In the genomic region with DNA sequence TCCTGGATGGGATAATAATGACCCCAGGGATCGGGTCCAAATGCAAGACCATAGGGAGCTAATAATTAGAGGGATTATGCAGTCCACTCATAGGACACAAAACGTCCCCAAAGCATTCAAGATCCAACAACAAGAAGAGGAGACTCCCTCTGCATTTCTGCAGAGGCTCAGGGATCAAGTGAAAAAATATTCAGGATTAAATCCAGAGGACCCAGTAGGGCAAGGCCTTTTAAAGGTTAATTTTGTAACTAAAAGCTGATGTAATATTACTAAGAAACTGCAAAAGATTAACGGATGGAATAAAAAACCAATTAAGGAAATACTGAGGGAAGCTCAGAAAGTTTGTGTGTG, we compare ENCODE assay signal across 8 cellular contexts. TPM values are rescaled to one million over a fixed set of nuclear protein-coding genes. Genes with fewer than 3 reads are reported as not detected.
DNase-seq lines count a peak whose midpoint lies in the region; ATAC-seq and TF ChIP-seq lines count a peak whose summit lies in the region.

No MANE protein-coding gene starts in this region.

- no peaks in the 10 kb centered on the region for H3K9me3 ChIP-seq in right lobe of liver
- no peaks in the 10 kb centered on the region for H3K9me3 ChIP-seq in thyroid gland

- no peak for TF ChIP-seq CTCF in right lobe of liver (IDR thresholded peaks at IDR 0.05)
- no peak for TF ChIP-seq CTCF in thyroid gland (IDR thresholded peaks at IDR 0.05)

- peaks cover 2% of the 10 kb centered on the region for H3K36me3 Mint-ChIP-seq in activated CD8-positive, alpha-beta memory T cell treated with anti-CD3 and anti-CD28 coated beads, Interleukin-2, amount 10 ng/mL, durations not matched to agents 7 days and 5 days
- no peaks in the 10 kb centered on the region for H3K36me3 Mint-ChIP-seq in activated naive CD8-positive, alpha-beta T cell treated with anti-CD3 and anti-CD28 coated beads, Interleukin-2, amount 10 ng/mL, durations not matched to agents 7 days and 5 days

- DNase-seq in activated CD8-positive, alpha-beta memory T cell treated with anti-CD3 and anti-CD28 coated beads, Interleukin-2, amount 10 ng/mL, durations not matched to agents 7 days and 5 days = no peak
- DNase-seq in activated CD8-positive, alpha-beta memory T cell treated with anti-CD3 and anti-CD28 coated beads, Interleukin-2, amount 50 U/mL, for 48 hours = no peak
- DNase-seq in activated naive CD8-positive, alpha-beta T cell treated with anti-CD3 and anti-CD28 coated beads, Interleukin-2, amount 10 ng/mL, durations not matched to agents 7 days and 5 days = no peak
- DNase-seq in right lobe of liver = no peak
- no peak for DNase-seq in thyroid gland
- no peak for DNase-seq in cerebellum (ENCODE audit: low spot score)
- no peak for DNase-seq in islet precursor cell
- DNase-seq in activated CD4-positive, alpha-beta T cell treated with anti-CD3 and anti-CD28 coated beads, Interleukin-2, amount 50 U/mL, for 48 hours = no peak

- ATAC-seq in activated CD8-positive, alpha-beta memory T cell treated with anti-CD3 and anti-CD28 coated beads, Interleukin-2, amount 10 ng/mL, durations not matched to agents 7 days and 5 days = no peak
- ATAC-seq in activated naive CD8-positive, alpha-beta T cell treated with anti-CD3 and anti-CD28 coated beads, Interleukin-2, amount 10 ng/mL, durations not matched to agents 7 days and 5 days (ENCODE audit: low read depth) = no peak
- ATAC-seq in right lobe of liver = no peak

- H3K36me3 ChIP-seq in right lobe of liver (no peaks in the 10 kb centered on the region), thyroid gland (no peaks in the 10 kb centered on the region)

- peak overlapping the region; percentile 94 for H3K27ac Mint-ChIP-seq in activated CD8-positive, alpha-beta memory T cell treated with anti-CD3 and anti-CD28 coated beads, Interleukin-2, amount 10 ng/mL, durations not matched to agents 7 days and 5 days
- peak overlapping the region; percentile 97 for H3K27ac Mint-ChIP-seq in activated naive CD8-positive, alpha-beta T cell treated with anti-CD3 and anti-CD28 coated beads, Interleukin-2, amount 10 ng/mL, durations not matched to agents 7 days and 5 days

- TF ChIP-seq POLR2A in right lobe of liver (IDR thresholded peaks at IDR 0.05) (no peak), thyroid gland (IDR thresholded peaks at IDR 0.05) (no peak)

- H3K9me3 Mint-ChIP-seq in activated CD8-positive, alpha-beta memory T cell treated with anti-CD3 and anti-CD28 coated beads, Interleukin-2, amount 10 ng/mL, durations not matched to agents 7 days and 5 days (ENCODE audit: low read depth) = no peaks in the 10 kb centered on the region
- H3K9me3 Mint-ChIP-seq in activated naive CD8-positive, alpha-beta T cell treated with anti-CD3 and anti-CD28 coated beads, Interleukin-2, amount 10 ng/mL, durations not matched to agents 7 days and 5 days = no peaks in the 10 kb centered on the region

- POLR2A ChIA-PET in activated naive CD8-positive, alpha-beta T cell treated with anti-CD3 and anti-CD28 coated beads, Interleukin-2, amount 10 ng/mL, durations not matched to agents 7 days and 5 days (lab: Charles Lee) = interaction anchor here (1.1 to 2.3 kb wide), 7 partner anchors 11 to 97 kb away, joined by 3 to 15 read pairs (median 7); partner anchors contain the start of gene POLR1H

- peaks cover 41% of the 10 kb centered on the region for H3K4me1 Mint-ChIP-seq in activated CD8-positive, alpha-beta memory T cell treated with anti-CD3 and anti-CD28 coated beads, Interleukin-2, amount 10 ng/mL, durations not matched to agents 7 days and 5 days
- peaks cover 35% of the 10 kb centered on the region for H3K4me1 Mint-ChIP-seq in activated naive CD8-positive, alpha-beta T cell treated with anti-CD3 and anti-CD28 coated beads, Interleukin-2, amount 10 ng/mL, durations not matched to agents 7 days and 5 days

- no peaks in the 10 kb centered on the region for H3K27me3 Mint-ChIP-seq in activated CD8-positive, alpha-beta memory T cell treated with anti-CD3 and anti-CD28 coated beads, Interleukin-2, amount 10 ng/mL, durations not matched to agents 7 days and 5 days
- no peaks in the 10 kb centered on the region for H3K27me3 Mint-ChIP-seq in activated naive CD8-positive, alpha-beta T cell treated with anti-CD3 and anti-CD28 coated beads, Interleukin-2, amount 10 ng/mL, durations not matched to agents 7 days and 5 days

- peak overlapping the region; percentile 87 for H3K4me3 Mint-ChIP-seq in activated CD8-positive, alpha-beta memory T cell treated with anti-CD3 and anti-CD28 coated beads, Interleukin-2, amount 10 ng/mL, durations not matched to agents 7 days and 5 days
- H3K4me3 Mint-ChIP-seq in activated naive CD8-positive, alpha-beta T cell treated with anti-CD3 and anti-CD28 coated beads, Interleukin-2, amount 10 ng/mL, durations not matched to agents 7 days and 5 days = peak overlapping the region; percentile 89

- no peaks in the 10 kb centered on the region for H3K27me3 ChIP-seq in right lobe of liver
- no peaks in the 10 kb centered on the region for H3K27me3 ChIP-seq in thyroid gland

- intact Hi-C loops in right lobe of liver (cut with DNase I) = no loop called here
- intact Hi-C loops in thyroid gland (cut with DNase I) = no loop called here

- CTCF ChIA-PET in activated CD8-positive, alpha-beta memory T cell treated with anti-CD3 and anti-CD28 coated beads, Interleukin-2, amount 10 ng/mL, durations not matched to agents 7 days and 5 days (lab: Charles Lee) = interaction anchor here (0.7 to 4.9 kb wide), 12 partner anchors 9 to 315 kb away, joined by 3 to 57 read pairs (median 3); partner anchors contain the start of gene HLA-A

- WGBS in right lobe of liver (ENCODE audit: insufficient coverage, low coverage, low lambda C conversion rate, missing lambda C conversion rate) = 15% methylated on average over 3 of the region's 3 CpGs
- 21 to 31% methylated on average over 3 of the region's 3 CpGs for WGBS in thyroid gland, 2 donors

- H3K27ac ChIP-seq in right lobe of liver = peak overlapping the region; percentile 72 to 88 (median 81)
- peak overlapping the region; percentile 87 to 95 (median 92) for H3K27ac ChIP-seq in thyroid gland

- H3K4me3 ChIP-seq in right lobe of liver = peak overlapping the region; percentile 12 to 63 (median 39)
- H3K4me3 ChIP-seq in thyroid gland (replicated peaks in 1 of 3) = peak overlapping the region in 1 of 3 donors; percentile 13

- H3K4me1 ChIP-seq in right lobe of liver (peaks cover 0 to 26% (median 9%) of the 10 kb centered on the region in 4 donors), thyroid gland (peaks cover 36 to 41% of the 10 kb centered on the region in 2 donors)

RNA-seq across cellular contexts. Expression of gene HLA-A, which starts 22.2 kb away (rescaled TPM):
- 1,000 to 10,000 TPM; 1,622 to 2,021 TPM for total RNA-seq in activated CD8-positive, alpha-beta memory T cell treated with anti-CD3 and anti-CD28 coated beads, Interleukin-2, amount 10 ng/mL, durations not matched to agents 7 days and 5 days
- 1,000 to 10,000 TPM; 2,013 to 2,035 TPM for total RNA-seq in activated naive CD8-positive, alpha-beta T cell treated with anti-CD3 and anti-CD28 coated beads, Interleukin-2, amount 10 ng/mL, durations not matched to agents 7 days and 5 days
- total RNA-seq in right lobe of liver (100 to 1,000 TPM; 107 to 561 (median 406) TPM), thyroid gland (100 to 1,000 TPM; 398 to 842 (median 578) TPM), cerebellum (38.9 TPM)
